ENCODE assay signal across 8 cellular contexts in genomic region chr7:8190121-8190895, GRCh38.
DNase-seq lines count a peak whose midpoint lies in the region; ATAC-seq and TF ChIP-seq lines count a peak whose summit lies in the region.

No MANE protein-coding gene starts in this region.

- ATAC-seq in GM21717 (IDR thresholded peaks at IDR 0.05; ENCODE audit: unreplicated experiment), result peak; percentile 81

- peak; percentile 76 for TF ChIP-seq CTCF in LNCAP (IDR thresholded peaks at IDR 0.05)

- peak; percentile 48 for DNase-seq in GM03348 (ENCODE audit: low spot score)
- DNase-seq in SW480 (ENCODE audit: low spot score), result peak; percentile 55
- DNase-seq in astrocyte of the hippocampus (ENCODE audit: low read depth, low spot score), result peak; percentile 77
- DNase-seq in inferior parietal cortex (ENCODE audit: extremely low spot score), result peak; percentile 79
- DNase-seq in stimulated activated CD4-positive, alpha-beta T cell treated with anti-CD3 and anti-CD28 coated beads, Interleukin-2, amount 100 ng/mL, for 48 hours, result peak; percentile 49 to 51
- no peak for DNase-seq in GM19240 (ENCODE audit: insufficient read length, low spot score)
